Comparison of ENCODE assay signal across 1 cellular context in genomic region chr22:45208696-45208992, GRCh38.
TF ChIP-seq lines count a peak whose summit lies in the region.

No MANE protein-coding gene starts in this region.

TF ChIP-seq in HepG2, 621 proteins besides CTCF, POLR2A, EP300 and RAD21:
- TF ChIP-seq NRL (CRISPR knock-in tag; IDR thresholded peaks at IDR 0.05; ENCODE audit: borderline replicate concordance) (no peak), MAF1 (CRISPR knock-in tag; IDR thresholded peaks at IDR 0.05; ENCODE audit: borderline replicate concordance) (no peak), KAT7 (CRISPR knock-in tag; IDR thresholded peaks at IDR 0.05; ENCODE audit: borderline replicate concordance) (no peak), ZNF543 (CRISPR knock-in tag; IDR thresholded peaks at IDR 0.05) (no peak), RNF2 (conservative IDR thresholded peaks at IDR 0.05; ENCODE audit: low read depth) (no peak), GRHL1 (CRISPR knock-in tag; conservative IDR thresholded peaks at IDR 0.05) (no peak), PHF20 (CRISPR knock-in tag; IDR thresholded peaks at IDR 0.05) (no peak), ZNF329 (CRISPR knock-in tag; IDR thresholded peaks at IDR 0.05; ENCODE audit: low read depth) (no peak), RFX3 (CRISPR knock-in tag; IDR thresholded peaks at IDR 0.05) (no peak), ZNF569 (CRISPR knock-in tag; IDR thresholded peaks at IDR 0.05; ENCODE audit: borderline replicate concordance) (no peak), DBP (CRISPR knock-in tag; IDR thresholded peaks at IDR 0.05; ENCODE audit: not compliant biosample characterization) (no peak), ZNF407 (CRISPR knock-in tag; IDR thresholded peaks at IDR 0.05; ENCODE audit: not compliant biosample characterization) (no peak), HMG20A (CRISPR knock-in tag; IDR thresholded peaks at IDR 0.05; ENCODE audit: borderline replicate concordance) (no peak), GPBP1L1 (CRISPR knock-in tag; IDR thresholded peaks at IDR 0.05) (no peak), ZNF350 (CRISPR knock-in tag; IDR thresholded peaks at IDR 0.05; ENCODE audit: borderline replicate concordance, low read depth) (no peak), ZNF501 (CRISPR knock-in tag; IDR thresholded peaks at IDR 0.05) (no peak)
- TF ChIP-seq, protein P1, sequence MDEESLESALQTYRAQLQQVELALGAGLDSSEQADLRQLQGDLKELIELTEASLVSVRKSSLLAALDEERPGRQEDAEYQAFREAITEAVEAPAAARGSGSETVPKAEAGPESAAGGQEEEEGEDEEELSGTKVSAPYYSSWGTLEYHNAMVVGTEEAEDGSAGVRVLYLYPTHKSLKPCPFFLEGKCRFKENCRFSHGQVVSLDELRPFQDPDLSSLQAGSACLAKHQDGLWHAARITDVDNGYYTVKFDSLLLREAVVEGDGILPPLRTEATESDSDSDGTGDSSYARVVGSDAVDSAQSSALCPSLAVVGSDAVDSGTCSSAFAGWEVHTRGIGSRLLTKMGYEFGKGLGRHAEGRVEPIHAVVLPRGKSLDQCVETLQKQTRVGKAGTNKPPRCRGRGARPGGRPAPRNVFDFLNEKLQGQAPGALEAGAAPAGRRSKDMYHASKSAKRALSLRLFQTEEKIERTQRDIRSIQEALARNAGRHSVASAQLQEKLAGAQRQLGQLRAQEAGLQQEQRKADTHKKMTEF (CRISPR knock-in tag; IDR thresholded peaks at IDR 0.05) = no peak
- TF ChIP-seq, protein P2, sequence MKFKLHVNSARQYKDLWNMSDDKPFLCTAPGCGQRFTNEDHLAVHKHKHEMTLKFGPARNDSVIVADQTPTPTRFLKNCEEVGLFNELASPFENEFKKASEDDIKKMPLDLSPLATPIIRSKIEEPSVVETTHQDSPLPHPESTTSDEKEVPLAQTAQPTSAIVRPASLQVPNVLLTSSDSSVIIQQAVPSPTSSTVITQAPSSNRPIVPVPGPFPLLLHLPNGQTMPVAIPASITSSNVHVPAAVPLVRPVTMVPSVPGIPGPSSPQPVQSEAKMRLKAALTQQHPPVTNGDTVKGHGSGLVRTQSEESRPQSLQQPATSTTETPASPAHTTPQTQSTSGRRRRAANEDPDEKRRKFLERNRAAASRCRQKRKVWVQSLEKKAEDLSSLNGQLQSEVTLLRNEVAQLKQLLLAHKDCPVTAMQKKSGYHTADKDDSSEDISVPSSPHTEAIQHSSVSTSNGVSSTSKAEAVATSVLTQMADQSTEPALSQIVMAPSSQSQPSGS (CRISPR knock-in tag; IDR thresholded peaks at IDR 0.05) = no peak
- TF ChIP-seq, protein P3, sequence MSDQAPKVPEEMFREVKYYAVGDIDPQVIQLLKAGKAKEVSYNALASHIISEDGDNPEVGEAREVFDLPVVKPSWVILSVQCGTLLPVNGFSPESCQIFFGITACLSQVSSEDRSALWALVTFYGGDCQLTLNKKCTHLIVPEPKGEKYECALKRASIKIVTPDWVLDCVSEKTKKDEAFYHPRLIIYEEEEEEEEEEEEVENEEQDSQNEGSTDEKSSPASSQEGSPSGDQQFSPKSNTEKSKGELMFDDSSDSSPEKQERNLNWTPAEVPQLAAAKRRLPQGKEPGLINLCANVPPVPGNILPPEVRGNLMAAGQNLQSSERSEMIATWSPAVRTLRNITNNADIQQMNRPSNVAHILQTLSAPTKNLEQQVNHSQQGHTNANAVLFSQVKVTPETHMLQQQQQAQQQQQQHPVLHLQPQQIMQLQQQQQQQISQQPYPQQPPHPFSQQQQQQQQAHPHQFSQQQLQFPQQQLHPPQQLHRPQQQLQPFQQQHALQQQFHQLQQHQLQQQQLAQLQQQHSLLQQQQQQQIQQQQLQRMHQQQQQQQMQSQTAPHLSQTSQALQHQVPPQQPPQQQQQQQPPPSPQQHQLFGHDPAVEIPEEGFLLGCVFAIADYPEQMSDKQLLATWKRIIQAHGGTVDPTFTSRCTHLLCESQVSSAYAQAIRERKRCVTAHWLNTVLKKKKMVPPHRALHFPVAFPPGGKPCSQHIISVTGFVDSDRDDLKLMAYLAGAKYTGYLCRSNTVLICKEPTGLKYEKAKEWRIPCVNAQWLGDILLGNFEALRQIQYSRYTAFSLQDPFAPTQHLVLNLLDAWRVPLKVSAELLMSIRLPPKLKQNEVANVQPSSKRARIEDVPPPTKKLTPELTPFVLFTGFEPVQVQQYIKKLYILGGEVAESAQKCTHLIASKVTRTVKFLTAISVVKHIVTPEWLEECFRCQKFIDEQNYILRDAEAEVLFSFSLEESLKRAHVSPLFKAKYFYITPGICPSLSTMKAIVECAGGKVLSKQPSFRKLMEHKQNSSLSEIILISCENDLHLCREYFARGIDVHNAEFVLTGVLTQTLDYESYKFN (CRISPR knock-in tag; conservative IDR thresholded peaks at IDR 0.05) = no peak
